8 cellular contexts compared by ENCODE assay signal in the genomic region with DNA sequence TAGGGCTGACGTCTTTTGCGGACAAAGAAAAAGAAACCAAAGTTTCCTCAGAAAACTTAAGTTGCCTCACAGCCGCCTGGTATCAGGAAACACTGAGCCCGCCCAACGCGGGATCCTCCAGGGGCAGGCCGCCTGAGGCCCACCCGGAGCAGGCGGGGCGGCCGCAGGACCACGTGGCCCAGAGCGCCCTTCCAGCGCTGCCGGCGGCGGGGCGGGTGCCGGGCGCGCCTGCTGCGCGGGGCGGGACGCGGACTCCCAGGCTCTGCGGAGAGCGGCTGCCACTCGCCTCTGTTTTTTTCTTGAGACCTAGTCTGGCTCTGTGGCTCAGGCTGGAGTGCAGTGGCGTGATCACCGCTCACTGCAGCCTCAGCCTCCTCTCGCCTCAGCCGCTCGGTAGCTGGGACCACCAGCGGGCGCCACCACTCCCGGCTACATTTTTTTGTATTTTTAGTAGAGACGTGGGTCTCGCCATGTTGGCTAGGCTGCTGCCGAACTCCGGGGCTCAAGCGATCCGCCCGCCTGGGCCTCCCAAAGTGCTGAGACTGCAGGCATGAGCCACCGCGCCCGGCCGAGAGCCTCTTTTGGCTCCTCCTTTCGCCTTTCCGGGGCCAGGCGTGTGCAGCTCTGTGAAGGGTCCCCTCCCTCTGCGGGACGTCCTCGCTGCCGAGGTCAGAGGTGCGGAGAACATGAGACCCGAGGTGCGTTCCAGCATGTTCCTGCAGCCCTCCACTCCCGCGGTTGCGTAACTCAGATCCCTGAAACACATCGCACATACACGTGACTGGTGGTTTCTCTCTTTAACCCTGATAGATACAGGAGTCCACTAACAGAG. TPM values are rescaled to one million over a fixed set of nuclear protein-coding genes. Genes with fewer than 3 reads are reported as not detected.
DNase-seq lines count a peak whose midpoint lies in the region; ATAC-seq and TF ChIP-seq lines count a peak whose summit lies in the region.

No MANE protein-coding gene starts in this region.

- no peaks in the 10 kb centered on the region for H3K36me3 ChIP-seq in A673 (ENCODE audit: insufficient read depth, low read length, poor library complexity, severe bottlenecking)
- H3K36me3 ChIP-seq in left lung: no peaks in the 10 kb centered on the region

- H3K27ac ChIP-seq in A673 (ENCODE audit: low read depth, low read length, poor library complexity, severe bottlenecking) (peak overlapping the region; percentile 91), left lung (peak overlapping the region; percentile 99 to 100)

- peak; percentile 93 for DNase-seq in A673 (ENCODE audit: low spot score)
- peak; percentile 83 for DNase-seq in NCI-H226
- peak; percentile 56 to 65 for DNase-seq in activated CD4-positive, alpha-beta T cell treated with anti-CD3 and anti-CD28 coated beads, Interleukin-2, amount 50 U/mL, for 24 hours (ENCODE audit: low read depth in 1 of 2, low spot score in 1 of 2)
- DNase-seq in dermis blood vessel endothelial cell: peak; percentile 84
- peak; percentile 91 to 96 for DNase-seq in left lung
- DNase-seq in stimulated activated CD4-positive, alpha-beta T cell treated with anti-CD3 and anti-CD28 coated beads, Interleukin-4, amount 100 ng/mL, for 1 hour: peak; percentile 79

- H3K9me3 ChIP-seq in A673 (ENCODE audit: low read depth, low read length, poor library complexity, severe bottlenecking): no peaks in the 10 kb centered on the region
- no peaks in the 10 kb centered on the region for H3K9me3 ChIP-seq in left lung

- peaks cover 13% of the 10 kb centered on the region for H3K4me1 ChIP-seq in A673 (ENCODE audit: insufficient read depth, low read length, poor library complexity, severe bottlenecking)
- peaks cover 0 to 41% of the 10 kb centered on the region in 2 donors for H3K4me1 ChIP-seq in left lung

- CTCF ChIA-PET in A673 (lab: Charles Lee): no interaction called here

- peak; percentile 27; the same call in 1 of the 2 replicates for TF ChIP-seq CTCF in A673 (conservative IDR thresholded peaks at IDR 0.05; ENCODE audit: low read depth, low read length)
- TF ChIP-seq CTCF in left lung (IDR thresholded peaks at IDR 0.05): no peak

- no peaks in the 10 kb centered on the region for H3K27me3 ChIP-seq in A673 (replicated peaks; ENCODE audit: insufficient read depth, low read depth, low read length, poor library complexity)
- no peaks in the 10 kb centered on the region for H3K27me3 ChIP-seq in left lung

- POLR2A ChIA-PET in A673 (lab: Charles Lee; ENCODE audit: low non-redundant PET): interaction anchor here (0.5 kb wide), 1 partner anchor 13 kb away, joined by 4 read pairs; no protein-coding TSS in a partner anchor

- ATAC-seq in GM18508 (IDR thresholded peaks at IDR 0.05; ENCODE audit: insufficient read depth, unreplicated experiment) (peak; percentile 56), HG02970 (IDR thresholded peaks at IDR 0.05; ENCODE audit: low FRiP score, unreplicated experiment) (peak; percentile 73), left lung (peak; percentile 98)

- H3K4me3 ChIP-seq in A673 (ENCODE audit: low read depth, low read length, poor library complexity, severe bottlenecking) (peak overlapping the region; percentile 50), left lung (peak overlapping the region; percentile 51 to 56)

- intact Hi-C loops in A673 (cut with micrococcal nuclease; ENCODE audit: unreplicated experiment) (loop anchor here (1.0 to 2.0 kb wide), 2 partner anchors 12 to 16 kb away; partner anchors contain the start of gene ZNF487), left lung (cut with DNase I) (no loop called here)

- no TSS peak for BruUV-seq in A673 (replicated peaks; lab: Mats Ljungman, UMichigan)

RNA-seq across cellular contexts. Expression of gene HNRNPF, which starts 11.6 kb away (rescaled TPM):
- total RNA-seq in A673 (2021): 265 and 277 TPM in 2 replicates
- total RNA-seq in dermis blood vessel endothelial cell: 280 and 325 TPM in 2 replicates
- 100 to 1,000 TPM; 161 to 230 TPM for total RNA-seq in left lung

RNA-seq across cellular contexts. Expression of gene ZNF487, which starts 16.3 kb away (rescaled TPM):
- total RNA-seq in A673 (2021) (1.3 and 2.8 TPM in 2 replicates), dermis blood vessel endothelial cell (2.7 TPM in 2 replicates), left lung (1 to 10 TPM; 4.4 to 4.7 TPM)

RNA-seq across cellular contexts. Expression of gene FXYD4, which starts 49.1 kb away (rescaled TPM):
- total RNA-seq in A673 (2021) (not detected in 2 replicates), dermis blood vessel endothelial cell (not detected in 2 replicates), left lung (1 to 10 TPM; 1.0 to 6.0 TPM)

Comparison
In these comparisons a context has a peak if more than half of its experiments do, and no peak if none do; other contexts are left out.
1. Peak in every context shown above with its lines: DNase-seq, ATAC-seq, H3K4me3 ChIP-seq and H3K27ac ChIP-seq.